Comparison of ENCODE assay signal across 1 cellular context in the genomic region with DNA sequence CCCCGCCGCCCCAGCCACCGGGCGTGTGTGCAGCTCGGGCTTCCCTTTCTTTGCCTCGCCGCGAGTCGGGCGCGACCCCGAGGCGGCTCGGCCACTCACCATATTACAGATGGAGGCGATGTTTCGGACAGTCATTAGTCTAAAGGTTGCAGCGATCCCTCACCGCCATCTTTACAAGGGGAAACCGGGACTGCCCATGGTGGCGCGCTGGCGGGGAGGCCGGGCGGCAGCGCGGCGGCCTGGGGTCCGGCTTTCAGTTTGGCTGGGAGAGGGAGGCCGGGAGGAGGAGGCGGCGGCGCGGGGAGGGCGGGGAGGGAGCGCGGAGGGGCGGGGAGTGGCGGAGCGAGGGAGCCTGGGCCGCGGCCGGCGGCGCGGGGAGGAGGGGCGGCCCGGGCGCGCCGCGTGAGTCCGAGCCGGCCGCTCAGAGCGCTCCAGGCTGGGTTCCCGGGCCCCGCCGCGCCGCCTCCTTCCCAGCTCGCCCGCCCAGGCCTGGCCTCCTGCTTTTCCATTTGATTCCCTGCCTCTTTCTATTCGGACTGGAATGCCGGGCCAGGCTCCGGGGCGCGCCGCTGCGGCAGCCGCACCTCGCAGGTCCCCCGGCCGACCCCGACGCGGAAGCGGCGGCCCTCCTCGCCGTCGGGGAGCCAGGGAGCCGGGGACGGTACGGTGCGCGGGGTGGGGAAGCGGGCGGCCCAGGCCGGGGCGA.
TF ChIP-seq lines count a peak whose summit lies in the region.

A gene with protein sequence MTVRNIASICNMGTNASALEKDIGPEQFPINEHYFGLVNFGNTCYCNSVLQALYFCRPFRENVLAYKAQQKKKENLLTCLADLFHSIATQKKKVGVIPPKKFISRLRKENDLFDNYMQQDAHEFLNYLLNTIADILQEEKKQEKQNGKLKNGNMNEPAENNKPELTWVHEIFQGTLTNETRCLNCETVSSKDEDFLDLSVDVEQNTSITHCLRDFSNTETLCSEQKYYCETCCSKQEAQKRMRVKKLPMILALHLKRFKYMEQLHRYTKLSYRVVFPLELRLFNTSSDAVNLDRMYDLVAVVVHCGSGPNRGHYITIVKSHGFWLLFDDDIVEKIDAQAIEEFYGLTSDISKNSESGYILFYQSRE (minus strand): TSS at position 286 of the 706 bp plus-strand sequence. CDS start 151 bp downstream, at position 135.

TF ChIP-seq in HepG2, 621 proteins besides CTCF, POLR2A, EP300 and RAD21 (continues in another document):
- TF ChIP-seq, protein P1, sequence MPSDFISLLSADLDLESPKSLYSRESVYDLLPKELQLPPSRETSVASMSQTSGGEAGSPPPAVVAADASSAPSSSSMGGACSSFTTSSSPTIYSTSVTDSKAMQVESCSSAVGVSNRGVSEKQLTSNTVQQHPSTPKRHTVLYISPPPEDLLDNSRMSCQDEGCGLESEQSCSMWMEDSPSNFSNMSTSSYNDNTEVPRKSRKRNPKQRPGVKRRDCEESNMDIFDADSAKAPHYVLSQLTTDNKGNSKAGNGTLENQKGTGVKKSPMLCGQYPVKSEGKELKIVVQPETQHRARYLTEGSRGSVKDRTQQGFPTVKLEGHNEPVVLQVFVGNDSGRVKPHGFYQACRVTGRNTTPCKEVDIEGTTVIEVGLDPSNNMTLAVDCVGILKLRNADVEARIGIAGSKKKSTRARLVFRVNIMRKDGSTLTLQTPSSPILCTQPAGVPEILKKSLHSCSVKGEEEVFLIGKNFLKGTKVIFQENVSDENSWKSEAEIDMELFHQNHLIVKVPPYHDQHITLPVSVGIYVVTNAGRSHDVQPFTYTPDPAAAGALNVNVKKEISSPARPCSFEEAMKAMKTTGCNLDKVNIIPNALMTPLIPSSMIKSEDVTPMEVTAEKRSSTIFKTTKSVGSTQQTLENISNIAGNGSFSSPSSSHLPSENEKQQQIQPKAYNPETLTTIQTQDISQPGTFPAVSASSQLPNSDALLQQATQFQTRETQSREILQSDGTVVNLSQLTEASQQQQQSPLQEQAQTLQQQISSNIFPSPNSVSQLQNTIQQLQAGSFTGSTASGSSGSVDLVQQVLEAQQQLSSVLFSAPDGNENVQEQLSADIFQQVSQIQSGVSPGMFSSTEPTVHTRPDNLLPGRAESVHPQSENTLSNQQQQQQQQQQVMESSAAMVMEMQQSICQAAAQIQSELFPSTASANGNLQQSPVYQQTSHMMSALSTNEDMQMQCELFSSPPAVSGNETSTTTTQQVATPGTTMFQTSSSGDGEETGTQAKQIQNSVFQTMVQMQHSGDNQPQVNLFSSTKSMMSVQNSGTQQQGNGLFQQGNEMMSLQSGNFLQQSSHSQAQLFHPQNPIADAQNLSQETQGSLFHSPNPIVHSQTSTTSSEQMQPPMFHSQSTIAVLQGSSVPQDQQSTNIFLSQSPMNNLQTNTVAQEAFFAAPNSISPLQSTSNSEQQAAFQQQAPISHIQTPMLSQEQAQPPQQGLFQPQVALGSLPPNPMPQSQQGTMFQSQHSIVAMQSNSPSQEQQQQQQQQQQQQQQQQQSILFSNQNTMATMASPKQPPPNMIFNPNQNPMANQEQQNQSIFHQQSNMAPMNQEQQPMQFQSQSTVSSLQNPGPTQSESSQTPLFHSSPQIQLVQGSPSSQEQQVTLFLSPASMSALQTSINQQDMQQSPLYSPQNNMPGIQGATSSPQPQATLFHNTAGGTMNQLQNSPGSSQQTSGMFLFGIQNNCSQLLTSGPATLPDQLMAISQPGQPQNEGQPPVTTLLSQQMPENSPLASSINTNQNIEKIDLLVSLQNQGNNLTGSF (CRISPR knock-in tag; IDR thresholded peaks at IDR 0.05) = 0 out of 2 replicates have a peak, but pooled peaks have one; percentile 46
- peak; percentile 4; the same call in 1 of the 2 replicates for TF ChIP-seq ZNF235 (CRISPR knock-in tag; IDR thresholded peaks at IDR 0.05; ENCODE audit: borderline replicate concordance)
- TF ChIP-seq KAT7 (CRISPR knock-in tag; IDR thresholded peaks at IDR 0.05; ENCODE audit: borderline replicate concordance) = peak; percentile 33; the same call in 1 of the 2 replicates
- TF ChIP-seq TAF1 (CRISPR knock-in tag; IDR thresholded peaks at IDR 0.05) = peak; percentile 4; the same call in 1 of the 2 replicates
- TF ChIP-seq ZNF792 (CRISPR knock-in tag; IDR thresholded peaks at IDR 0.05) = 0 out of 2 replicates have a peak, but pooled peaks have one; percentile 14
- TF ChIP-seq, protein P2, sequence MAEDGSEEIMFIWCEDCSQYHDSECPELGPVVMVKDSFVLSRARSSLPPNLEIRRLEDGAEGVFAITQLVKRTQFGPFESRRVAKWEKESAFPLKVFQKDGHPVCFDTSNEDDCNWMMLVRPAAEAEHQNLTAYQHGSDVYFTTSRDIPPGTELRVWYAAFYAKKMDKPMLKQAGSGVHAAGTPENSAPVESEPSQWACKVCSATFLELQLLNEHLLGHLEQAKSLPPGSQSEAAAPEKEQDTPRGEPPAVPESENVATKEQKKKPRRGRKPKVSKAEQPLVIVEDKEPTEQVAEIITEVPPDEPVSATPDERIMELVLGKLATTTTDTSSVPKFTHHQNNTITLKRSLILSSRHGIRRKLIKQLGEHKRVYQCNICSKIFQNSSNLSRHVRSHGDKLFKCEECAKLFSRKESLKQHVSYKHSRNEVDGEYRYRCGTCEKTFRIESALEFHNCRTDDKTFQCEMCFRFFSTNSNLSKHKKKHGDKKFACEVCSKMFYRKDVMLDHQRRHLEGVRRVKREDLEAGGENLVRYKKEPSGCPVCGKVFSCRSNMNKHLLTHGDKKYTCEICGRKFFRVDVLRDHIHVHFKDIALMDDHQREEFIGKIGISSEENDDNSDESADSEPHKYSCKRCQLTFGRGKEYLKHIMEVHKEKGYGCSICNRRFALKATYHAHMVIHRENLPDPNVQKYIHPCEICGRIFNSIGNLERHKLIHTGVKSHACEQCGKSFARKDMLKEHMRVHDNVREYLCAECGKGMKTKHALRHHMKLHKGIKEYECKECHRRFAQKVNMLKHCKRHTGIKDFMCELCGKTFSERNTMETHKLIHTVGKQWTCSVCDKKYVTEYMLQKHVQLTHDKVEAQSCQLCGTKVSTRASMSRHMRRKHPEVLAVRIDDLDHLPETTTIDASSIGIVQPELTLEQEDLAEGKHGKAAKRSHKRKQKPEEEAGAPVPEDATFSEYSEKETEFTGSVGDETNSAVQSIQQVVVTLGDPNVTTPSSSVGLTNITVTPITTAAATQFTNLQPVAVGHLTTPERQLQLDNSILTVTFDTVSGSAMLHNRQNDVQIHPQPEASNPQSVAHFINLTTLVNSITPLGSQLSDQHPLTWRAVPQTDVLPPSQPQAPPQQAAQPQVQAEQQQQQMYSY (CRISPR knock-in tag; IDR thresholded peaks at IDR 0.05) = peak; percentile 25; the same call in 1 of the 2 replicates
- TF ChIP-seq, protein P3, sequence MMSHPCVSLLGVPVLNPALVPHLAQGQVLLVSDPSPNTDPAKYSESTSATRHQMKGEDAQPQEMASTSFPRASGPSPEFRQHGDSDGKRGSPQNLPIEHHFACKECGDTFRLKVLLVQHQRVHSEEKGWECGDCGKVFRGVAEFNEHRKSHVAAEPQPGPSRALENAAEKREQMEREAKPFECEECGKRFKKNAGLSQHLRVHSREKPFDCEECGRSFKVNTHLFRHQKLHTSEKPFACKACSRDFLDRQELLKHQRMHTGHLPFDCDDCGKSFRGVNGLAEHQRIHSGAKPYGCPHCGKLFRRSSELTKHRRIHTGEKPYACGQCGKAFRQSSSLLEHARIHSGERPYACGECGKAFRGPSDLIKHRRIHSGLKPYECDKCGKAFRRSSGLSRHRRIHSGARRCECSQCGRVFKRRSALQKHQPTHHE (CRISPR knock-in tag; IDR thresholded peaks at IDR 0.05; ENCODE audit: borderline replicate concordance) = 0 out of 2 replicates have a peak, but pooled peaks have one; percentile 55
- peak; percentile 72 for TF ChIP-seq POLR2G (IDR thresholded peaks at IDR 0.05; ENCODE audit: low read depth, low read length)
- TF ChIP-seq RBFOX2 (IDR thresholded peaks at IDR 0.05; ENCODE audit: low read depth, low read length) = peak; percentile 85
- TF ChIP-seq ZFX (CRISPR knock-in tag; IDR thresholded peaks at IDR 0.05; ENCODE audit: low read depth) = peak; percentile 74
- peak; percentile 81 for TF ChIP-seq YY1 (IDR thresholded peaks at IDR 0.05; ENCODE audit: insufficient read depth, insufficient replicate concordance, low read depth, low read length)
- 0 out of 2 replicates have a peak, but pooled peaks have one; percentile 46 for TF ChIP-seq KDM5B (CRISPR knock-in tag; IDR thresholded peaks at IDR 0.05; ENCODE audit: borderline replicate concordance)
- TF ChIP-seq, protein P4, sequence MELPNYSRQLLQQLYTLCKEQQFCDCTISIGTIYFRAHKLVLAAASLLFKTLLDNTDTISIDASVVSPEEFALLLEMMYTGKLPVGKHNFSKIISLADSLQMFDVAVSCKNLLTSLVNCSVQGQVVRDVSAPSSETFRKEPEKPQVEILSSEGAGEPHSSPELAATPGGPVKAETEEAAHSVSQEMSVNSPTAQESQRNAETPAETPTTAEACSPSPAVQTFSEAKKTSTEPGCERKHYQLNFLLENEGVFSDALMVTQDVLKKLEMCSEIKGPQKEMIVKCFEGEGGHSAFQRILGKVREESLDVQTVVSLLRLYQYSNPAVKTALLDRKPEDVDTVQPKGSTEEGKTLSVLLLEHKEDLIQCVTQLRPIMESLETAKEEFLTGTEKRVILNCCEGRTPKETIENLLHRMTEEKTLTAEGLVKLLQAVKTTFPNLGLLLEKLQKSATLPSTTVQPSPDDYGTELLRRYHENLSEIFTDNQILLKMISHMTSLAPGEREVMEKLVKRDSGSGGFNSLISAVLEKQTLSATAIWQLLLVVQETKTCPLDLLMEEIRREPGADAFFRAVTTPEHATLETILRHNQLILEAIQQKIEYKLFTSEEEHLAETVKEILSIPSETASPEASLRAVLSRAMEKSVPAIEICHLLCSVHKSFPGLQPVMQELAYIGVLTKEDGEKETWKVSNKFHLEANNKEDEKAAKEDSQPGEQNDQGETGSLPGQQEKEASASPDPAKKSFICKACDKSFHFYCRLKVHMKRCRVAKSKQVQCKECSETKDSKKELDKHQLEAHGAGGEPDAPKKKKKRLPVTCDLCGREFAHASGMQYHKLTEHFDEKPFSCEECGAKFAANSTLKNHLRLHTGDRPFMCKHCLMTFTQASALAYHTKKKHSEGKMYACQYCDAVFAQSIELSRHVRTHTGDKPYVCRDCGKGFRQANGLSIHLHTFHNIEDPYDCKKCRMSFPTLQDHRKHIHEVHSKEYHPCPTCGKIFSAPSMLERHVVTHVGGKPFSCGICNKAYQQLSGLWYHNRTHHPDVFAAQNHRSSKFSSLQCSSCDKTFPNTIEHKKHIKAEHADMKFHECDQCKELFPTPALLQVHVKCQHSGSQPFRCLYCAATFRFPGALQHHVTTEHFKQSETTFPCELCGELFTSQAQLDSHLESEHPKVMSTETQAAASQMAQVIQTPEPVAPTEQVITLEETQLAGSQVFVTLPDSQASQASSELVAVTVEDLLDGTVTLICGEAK (IDR thresholded peaks at IDR 0.05) = no peak
- TF ChIP-seq, protein P4 (CRISPR knock-in tag; IDR thresholded peaks at IDR 0.05) = peak; percentile 45; the same call in 1 of the 2 replicates
- TF ChIP-seq ZSCAN31 (CRISPR knock-in tag; IDR thresholded peaks at IDR 0.05; ENCODE audit: low read depth) = 0 out of 2 replicates have a peak, but pooled peaks have one; percentile 33
- no peak for TF ChIP-seq NCOA5 (CRISPR knock-in tag; IDR thresholded peaks at IDR 0.05)
- peak; percentile 27 for TF ChIP-seq SAP130 (CRISPR knock-in tag; IDR thresholded peaks at IDR 0.05; ENCODE audit: low read depth)
- TF ChIP-seq CBFB (CRISPR knock-in tag; IDR thresholded peaks at IDR 0.05) = peak; percentile 7; the same call in 1 of the 2 replicates
- no peak for TF ChIP-seq SATB2 (CRISPR knock-in tag; IDR thresholded peaks at IDR 0.05)
- TF ChIP-seq, protein P5, sequence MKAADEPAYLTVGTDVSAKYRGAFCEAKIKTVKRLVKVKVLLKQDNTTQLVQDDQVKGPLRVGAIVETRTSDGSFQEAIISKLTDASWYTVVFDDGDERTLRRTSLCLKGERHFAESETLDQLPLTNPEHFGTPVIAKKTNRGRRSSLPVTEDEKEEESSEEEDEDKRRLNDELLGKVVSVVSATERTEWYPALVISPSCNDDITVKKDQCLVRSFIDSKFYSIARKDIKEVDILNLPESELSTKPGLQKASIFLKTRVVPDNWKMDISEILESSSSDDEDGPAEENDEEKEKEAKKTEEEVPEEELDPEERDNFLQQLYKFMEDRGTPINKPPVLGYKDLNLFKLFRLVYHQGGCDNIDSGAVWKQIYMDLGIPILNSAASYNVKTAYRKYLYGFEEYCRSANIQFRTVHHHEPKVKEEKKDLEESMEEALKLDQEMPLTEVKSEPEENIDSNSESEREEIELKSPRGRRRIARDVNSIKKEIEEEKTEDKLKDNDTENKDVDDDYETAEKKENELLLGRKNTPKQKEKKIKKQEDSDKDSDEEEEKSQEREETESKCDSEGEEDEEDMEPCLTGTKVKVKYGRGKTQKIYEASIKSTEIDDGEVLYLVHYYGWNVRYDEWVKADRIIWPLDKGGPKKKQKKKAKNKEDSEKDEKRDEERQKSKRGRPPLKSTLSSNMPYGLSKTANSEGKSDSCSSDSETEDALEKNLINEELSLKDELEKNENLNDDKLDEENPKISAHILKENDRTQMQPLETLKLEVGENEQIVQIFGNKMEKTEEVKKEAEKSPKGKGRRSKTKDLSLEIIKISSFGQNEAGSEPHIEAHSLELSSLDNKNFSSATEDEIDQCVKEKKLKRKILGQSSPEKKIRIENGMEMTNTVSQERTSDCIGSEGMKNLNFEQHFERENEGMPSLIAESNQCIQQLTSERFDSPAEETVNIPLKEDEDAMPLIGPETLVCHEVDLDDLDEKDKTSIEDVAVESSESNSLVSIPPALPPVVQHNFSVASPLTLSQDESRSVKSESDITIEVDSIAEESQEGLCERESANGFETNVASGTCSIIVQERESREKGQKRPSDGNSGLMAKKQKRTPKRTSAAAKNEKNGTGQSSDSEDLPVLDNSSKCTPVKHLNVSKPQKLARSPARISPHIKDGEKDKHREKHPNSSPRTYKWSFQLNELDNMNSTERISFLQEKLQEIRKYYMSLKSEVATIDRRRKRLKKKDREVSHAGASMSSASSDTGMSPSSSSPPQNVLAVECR (CRISPR knock-in tag; IDR thresholded peaks at IDR 0.05; ENCODE audit: borderline replicate concordance) = peak; percentile 1; the same call in 1 of the 2 replicates
